3 cellular contexts compared by ENCODE assay signal in the genomic region with DNA sequence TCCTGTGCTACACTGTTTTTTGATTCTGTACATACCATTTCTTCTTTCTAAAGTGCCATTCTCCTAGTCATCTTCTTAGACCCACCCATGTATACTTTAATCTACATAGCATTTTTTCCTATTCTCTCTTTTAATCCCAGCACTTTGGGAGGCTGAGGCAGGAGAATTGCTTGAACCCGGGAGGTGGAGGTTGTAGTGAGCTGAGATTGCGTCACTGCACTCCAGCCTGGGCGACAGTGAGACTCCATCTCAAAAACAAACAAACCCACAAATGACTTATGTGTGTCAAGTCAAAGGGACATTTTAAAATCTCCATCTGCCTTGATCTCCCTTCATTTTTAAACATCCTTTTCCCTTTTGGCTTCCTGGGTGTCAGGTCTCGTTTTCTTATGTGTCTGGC.
TF ChIP-seq lines count a peak whose summit lies in the region.
"Not testable (repeated sequence)": the region's sequence is repeated elsewhere in the genome, so short reads cannot be mapped to it uniquely, and the experiment has no call there.

No MANE protein-coding gene starts in this region.

TF ChIP-seq in Ishikawa, 13 proteins besides CTCF, POLR2A, EP300 and RAD21:
- 0 out of 2 replicates have a peak, but pooled peaks have one; percentile 35 for TF ChIP-seq CEBPB (IDR thresholded peaks at IDR 0.05)

TF ChIP-seq in K562, 482 proteins besides CTCF, POLR2A, EP300 and RAD21:
- peak; percentile 46 for TF ChIP-seq CEBPG (CRISPR knock-in tag; IDR thresholded peaks at IDR 0.05)
- TF ChIP-seq CEBPG (tag; conservative IDR thresholded peaks at IDR 0.05 in 1 of 2, IDR thresholded peaks at IDR 0.05 in 1 of 2): not testable (repeated sequence)
- peak; percentile 57; the same call in 1 of the 2 replicates for TF ChIP-seq CEBPB (tag; IDR thresholded peaks at IDR 0.05)

TF ChIP-seq in H1, 55 proteins besides CTCF, POLR2A, EP300 and RAD21:
- 0 out of 2 replicates have a peak, but pooled peaks have one; percentile 1 for TF ChIP-seq CEBPB (IDR thresholded peaks at IDR 0.05; ENCODE audit: low read depth, low read length)
TF ChIP-seq in H1: peak in this region for 1; not testable (repeated sequence) for 54.
